Comparison of ENCODE assay signal across 11 cellular contexts in genomic region chr12:113197518-113198077, GRCh38. TPM values are rescaled to one million over a fixed set of nuclear protein-coding genes. Genes with fewer than 3 reads are reported as not detected.
DNase-seq lines count a peak whose midpoint lies in the region; ATAC-seq and TF ChIP-seq lines count a peak whose summit lies in the region.
"Had no signal": no experiment of that assay in that cellular context is flagged by ENCODE, and none has a peak within 500 bp of the region (broad histone marks: within the 10 kb centered on the region; RNA-seq: fewer than 3 reads in every experiment).

No MANE protein-coding gene starts in this region.

- peak; percentile 33 to 38 for ATAC-seq in stimulated activated naive B cell treated with anti-CD40 and anti-IgM and Interleukin-4, amounts not matched to agents 10 μg/mL and 1 μg/mL and 100 μg/mL, for 72 hours (replicated peaks)
- ATAC-seq in HG03460 (IDR thresholded peaks at IDR 0.05; ENCODE audit: unreplicated experiment) (no peak), GM21825 (IDR thresholded peaks at IDR 0.05; ENCODE audit: unreplicated experiment) (no peak)

- no peak overlapping the region for H3K4me3 ChIP-seq in OCI-LY7 (ENCODE audit: low read depth, low read length, poor library complexity, severe bottlenecking)

- H3K4me2 ChIP-seq in OCI-LY7 (ENCODE audit: low read length), result peak overlapping the region; percentile 36
- H3K4me2 ChIP-seq: KMS-11 had no signal

- peak overlapping the region; percentile 65 for H3K27ac ChIP-seq in OCI-LY7 (ENCODE audit: low read depth, low read length, poor library complexity, severe bottlenecking)
- H3K27ac ChIP-seq: KMS-11 had no signal

- POLR2A ChIA-PET in OCI-LY7 (lab: Charles Lee), result interaction anchor here (0.6 to 0.9 kb wide), 4 partner anchors 33 to 213 kb away, joined by 3 to 5 read pairs (median 4); no protein-coding TSS in a partner anchor

- H4K20me1 ChIP-seq in OCI-LY7 (ENCODE audit: insufficient read depth, low read length), result no peaks in the 10 kb centered on the region

- intact Hi-C loops in OCI-LY7 (cut with micrococcal nuclease; ENCODE audit: unreplicated experiment), result loop anchor here (1.0 to 10.0 kb wide), 6 partner anchors 24 to 225 kb away; partner anchors contain the start of genes SDSL and TPCN1
- intact Hi-C loops in dendritic cell treated with granulocyte-macrophage colony-stimulating factor and Interleukin-4, amounts not matched to agents 40 ng/mL and 50 ng/mL, for 4 days (cut with micrococcal nuclease), result loop anchor here (5.0 kb wide), 2 partner anchors 35 to 75 kb away; no protein-coding TSS in a partner anchor

- H3K36me3 ChIP-seq in OCI-LY7 (ENCODE audit: insufficient read depth, low read length), result peaks cover 60% of the 10 kb centered on the region

- no peak overlapping the region for H2AFZ ChIP-seq in OCI-LY7 (ENCODE audit: low read length)

- H3K9me2 ChIP-seq in OCI-LY7 (ENCODE audit: insufficient read depth, low read length), result no peaks in the 10 kb centered on the region

- H3K4me1 Mint-ChIP-seq in dendritic cell treated with granulocyte-macrophage colony-stimulating factor and Interleukin-4, amounts not matched to agents 40 ng/mL and 50 ng/mL, for 4 days (ENCODE audit: low read depth), result peaks cover 50% of the 10 kb centered on the region
- H3K4me1 Mint-ChIP-seq in stimulated activated naive B cell treated with anti-CD40 and anti-IgM and Interleukin-4, amounts not matched to agents 10 μg/mL and 1 μg/mL and 100 μg/mL, for 72 hours, result peaks cover 24 to 44% of the 10 kb centered on the region in 2 donors
- H3K4me1 Mint-ChIP-seq in chondrocyte (ENCODE audit: low read depth), result peaks cover 39% of the 10 kb centered on the region

- no peak for TF ChIP-seq CTCF in GM13976 (IDR thresholded peaks at IDR 0.05; ENCODE audit: borderline replicate concordance, control extremely low read depth, extremely low read depth, insufficient read depth, missing control alignments)
- TF ChIP-seq CTCF in OCI-LY7 (conservative IDR thresholded peaks at IDR 0.05; ENCODE audit: low read length), result no peak
- TF ChIP-seq CTCF in chondrocyte (IDR thresholded peaks at IDR 0.05), result no peak

- CTCF ChIA-PET in OCI-LY7 (lab: Charles Lee; ENCODE audit: unreplicated experiment), result no interaction called here

- H3K27me3 Mint-ChIP-seq in dendritic cell treated with granulocyte-macrophage colony-stimulating factor and Interleukin-4, amounts not matched to agents 40 ng/mL and 50 ng/mL, for 4 days, result no peaks in the 10 kb centered on the region
- no peaks in the 10 kb centered on the region for H3K27me3 Mint-ChIP-seq in stimulated activated naive B cell treated with anti-CD40 and anti-IgM and Interleukin-4, amounts not matched to agents 10 μg/mL and 1 μg/mL and 100 μg/mL, for 72 hours
- no peaks in the 10 kb centered on the region for H3K27me3 Mint-ChIP-seq in chondrocyte (ENCODE audit: low read depth)

- DNase-seq in GM13976 (ENCODE audit: low spot score), result peak; percentile 15
- DNase-seq in OCI-LY7 (ENCODE audit: low spot score), result peak; percentile 43
- no peak for DNase-seq in stimulated activated naive B cell treated with anti-CD40 and anti-IgM and Interleukin-4, amounts not matched to agents 10 μg/mL and 1 μg/mL and 100 μg/mL, for 72 hours
- DNase-seq in chondrocyte (ENCODE audit: low spot score), result no peak
- DNase-seq: NCI-H1436 treated with DMSO at 0.1 percent for 48 hours had no signal

- peak overlapping the region; percentile 32 for H3K27ac Mint-ChIP-seq in dendritic cell treated with granulocyte-macrophage colony-stimulating factor and Interleukin-4, amounts not matched to agents 40 ng/mL and 50 ng/mL, for 4 days
- H3K27ac Mint-ChIP-seq in stimulated activated naive B cell treated with anti-CD40 and anti-IgM and Interleukin-4, amounts not matched to agents 10 μg/mL and 1 μg/mL and 100 μg/mL, for 72 hours, result peak overlapping the region; percentile 79
- no peak overlapping the region for H3K27ac Mint-ChIP-seq in chondrocyte (ENCODE audit: unreplicated experiment)

- H3K79me2 ChIP-seq in OCI-LY7 (ENCODE audit: insufficient read depth, low read depth, low read length), result no peaks in the 10 kb centered on the region

- H3K4me3 Mint-ChIP-seq in dendritic cell treated with granulocyte-macrophage colony-stimulating factor and Interleukin-4, amounts not matched to agents 40 ng/mL and 50 ng/mL, for 4 days, result no peak overlapping the region
- no peak overlapping the region for H3K4me3 Mint-ChIP-seq in stimulated activated naive B cell treated with anti-CD40 and anti-IgM and Interleukin-4, amounts not matched to agents 10 μg/mL and 1 μg/mL and 100 μg/mL, for 72 hours
- no peak overlapping the region for H3K4me3 Mint-ChIP-seq in chondrocyte (ENCODE audit: unreplicated experiment)

- H3K36me3 Mint-ChIP-seq in dendritic cell treated with granulocyte-macrophage colony-stimulating factor and Interleukin-4, amounts not matched to agents 40 ng/mL and 50 ng/mL, for 4 days (ENCODE audit: low read depth), result peaks cover 12% of the 10 kb centered on the region
- H3K36me3 Mint-ChIP-seq in stimulated activated naive B cell treated with anti-CD40 and anti-IgM and Interleukin-4, amounts not matched to agents 10 μg/mL and 1 μg/mL and 100 μg/mL, for 72 hours, result peaks cover 5 to 15% of the 10 kb centered on the region in 2 donors
- no peaks in the 10 kb centered on the region for H3K36me3 Mint-ChIP-seq in chondrocyte (ENCODE audit: low read depth)

- in situ Hi-C loops in GM13976 (cut with MboI; ENCODE audit: low sequenced_read_pairs, unreplicated experiment), result loop anchor here (10.0 to 25.0 kb wide), 2 partner anchors 227 to 715 kb away; partner anchors contain the start of gene SDSL

- peaks cover 2% of the 10 kb centered on the region; the same call in 1 of the 2 replicates for H3K9me3 ChIP-seq in OCI-LY7 (ENCODE audit: low read length)

- peaks cover 60% of the 10 kb centered on the region for H3K4me1 ChIP-seq in OCI-LY7 (ENCODE audit: insufficient read depth, low read length, poor library complexity, severe bottlenecking)

- no peaks in the 10 kb centered on the region for H3K9me3 Mint-ChIP-seq in dendritic cell treated with granulocyte-macrophage colony-stimulating factor and Interleukin-4, amounts not matched to agents 40 ng/mL and 50 ng/mL, for 4 days
- H3K9me3 Mint-ChIP-seq in stimulated activated naive B cell treated with anti-CD40 and anti-IgM and Interleukin-4, amounts not matched to agents 10 μg/mL and 1 μg/mL and 100 μg/mL, for 72 hours, result no peaks in the 10 kb centered on the region
- H3K9me3 Mint-ChIP-seq in chondrocyte (ENCODE audit: low read depth), result no peaks in the 10 kb centered on the region

- no TSS peak for BruUV-seq in OCI-LY7 (replicated peaks; lab: Mats Ljungman, UMichigan)

RNA-seq across cellular contexts. Expression of gene RITA1, which starts 12.1 kb away (rescaled TPM):
- total RNA-seq in OCI-LY7 (2014; rRNA removed; shearing (Covaris generic)), result 72.5 and 90.8 TPM in 2 replicates
- total RNA-seq in OCI-LY7 (2022) (59.5 and 68.6 TPM in 2 replicates), chondrocyte (15.5 to 20.2 TPM (median 16.7 TPM) in 3 replicates)

RNA-seq across cellular contexts. Expression of gene DDX54, which starts 12.3 kb away (rescaled TPM):
- 86.0 and 87.2 TPM in 2 replicates for total RNA-seq in OCI-LY7 (2014; rRNA removed; shearing (Covaris generic))
- 145 and 150 TPM in 2 replicates for total RNA-seq in OCI-LY7 (2022)
- 44.2 to 52.7 TPM (median 44.6 TPM) in 3 replicates for total RNA-seq in chondrocyte

RNA-seq across cellular contexts. Expression of gene TPCN1, which starts 23.7 kb away (rescaled TPM):
- 72.4 and 96.0 TPM in 2 replicates for total RNA-seq in OCI-LY7 (2014; rRNA removed; shearing (Covaris generic))
- total RNA-seq in OCI-LY7 (2022) (160 and 177 TPM in 2 replicates), chondrocyte (35.9 to 40.0 TPM (median 37.7 TPM) in 3 replicates)

RNA-seq across cellular contexts. Expression of gene CFAP73, which starts 48.1 kb away (rescaled TPM):
- 14.0 and 26.9 TPM in 2 replicates for total RNA-seq in OCI-LY7 (2014; rRNA removed; shearing (Covaris generic))
- total RNA-seq in OCI-LY7 (2022), result 37.4 and 39.2 TPM in 2 replicates
- total RNA-seq in chondrocyte, result not detected in 3 replicates
- total RNA-seq: MCF 10A, Right ventricle myocardium superior had no signal

Comparison
In these comparisons a context has a peak if more than half of its experiments do, and no peak if none do; other contexts are left out.
1. DNase-seq: peak in GM13976 (single experiment) and OCI-LY7 (single experiment); none in stimulated activated naive B cell treated with anti-CD40 and anti-IgM and Interleukin-4, amounts not matched to agents 10 μg/mL and 1 μg/mL and 100 μg/mL, for 72 hours (single experiment) and chondrocyte (single experiment).
2. ATAC-seq: peak in stimulated activated naive B cell treated with anti-CD40 and anti-IgM and Interleukin-4, amounts not matched to agents 10 μg/mL and 1 μg/mL and 100 μg/mL, for 72 hours (2 of 2); none in HG03460 (single experiment) and GM21825 (single experiment).